ENCODE assay signal across 18 cellular contexts in the genomic region with DNA sequence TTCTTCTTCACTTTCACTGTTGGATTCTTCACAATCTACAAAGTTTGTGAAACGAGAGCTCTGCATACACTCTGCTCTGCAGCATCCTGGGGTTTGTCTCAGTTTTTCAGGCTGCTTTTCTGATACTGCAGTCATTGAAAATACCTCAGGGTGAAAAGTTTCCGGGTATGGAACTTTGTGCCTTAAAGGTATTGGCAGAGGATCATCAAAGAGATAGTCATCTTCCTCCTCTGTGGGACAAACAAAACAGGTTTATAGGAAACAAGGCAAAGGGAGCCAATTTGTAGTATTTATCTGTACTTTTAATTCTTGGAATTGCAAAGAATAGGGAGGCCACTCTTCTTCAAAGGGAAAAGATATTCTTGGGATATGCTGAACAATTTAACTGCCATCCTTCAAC. TPM values are rescaled to one million over a fixed set of nuclear protein-coding genes. Genes with fewer than 3 reads are reported as not detected.
A peak's percentile ranks its signal among the peaks of the same experiment; 100 is the strongest.
DNase-seq lines count a peak whose midpoint lies in the region; ATAC-seq, FAIRE-seq and TF ChIP-seq lines count a peak whose summit lies in the region.
"Had no signal": no experiment of that assay in that cellular context is flagged by ENCODE, and none has a peak within 500 bp of the region (broad histone marks: within the 10 kb centered on the region; RNA-seq: fewer than 3 reads in every experiment).

No MANE protein-coding gene starts in this region.

- peaks cover 4% of the 10 kb centered on the region for H3K9me3 Mint-ChIP-seq in activated CD4-positive, alpha-beta T cell treated with anti-CD3 and anti-CD28 coated beads, Interleukin-2, amount 10 ng/mL, durations not matched to agents 7 days and 5 days
- peaks cover 0 to 3% (median 0%) of the 10 kb centered on the region in 8 donors for H3K9me3 Mint-ChIP-seq in CD4-positive, alpha-beta memory T cell
- H3K9me3 Mint-ChIP-seq in activated naive CD8-positive, alpha-beta T cell treated with anti-CD3 and anti-CD28 coated beads, Interleukin-2, amount 50 U/mL, for 24 hours, result peaks cover 10% of the 10 kb centered on the region
- H3K9me3 Mint-ChIP-seq: CD8-positive, alpha-beta memory T cell had no signal

- H3K36me3 ChIP-seq in CD4-positive, alpha-beta memory T cell (ENCODE audit: insufficient read depth, low read length), result peaks cover 34% of the 10 kb centered on the region
- peaks cover 19% of the 10 kb centered on the region for H3K36me3 ChIP-seq in WERI-Rb-1

- peaks cover 8% of the 10 kb centered on the region for H3K4me1 ChIP-seq in CD4-positive, alpha-beta memory T cell (ENCODE audit: insufficient read depth, low read length)
- H3K4me1 ChIP-seq: BLaER1 had no signal

- no peak overlapping the region for H3K4me3 ChIP-seq in CD4-positive, alpha-beta memory T cell (ENCODE audit: low read length in 2 of 2)
- H3K4me3 ChIP-seq in WERI-Rb-1 (ENCODE audit: low read depth, low read length), result no peak overlapping the region
- H3K4me3 ChIP-seq: BLaER1 had no signal

- POLR2A ChIA-PET in activated CD4-positive, alpha-beta T cell treated with anti-CD3 and anti-CD28 coated beads, Interleukin-2, amount 10 ng/mL, durations not matched to agents 7 days and 5 days (lab: Charles Lee), result interaction anchor here (0.8 kb wide), 1 partner anchor 1282 kb away, joined by 3 read pairs; no protein-coding TSS in a partner anchor
- POLR2A ChIA-PET in CD4-positive, alpha-beta memory T cell (lab: Charles Lee; ENCODE audit: partially characterized antibody), result no interaction called here

- ATAC-seq in activated naive CD8-positive, alpha-beta T cell treated with anti-CD3 and anti-CD28 coated beads, Interleukin-2, amount 50 U/mL, for 24 hours, result no peak

- TF ChIP-seq CTCF in 22Rv1 (IDR thresholded peaks at IDR 0.05) (no peak), WERI-Rb-1 (IDR thresholded peaks at IDR 0.05; ENCODE audit: low read depth, low read length) (no peak)

- no peak for DNase-seq in activated CD4-positive, alpha-beta T cell treated with anti-CD3 and anti-CD28 coated beads, Interleukin-2, amount 10 ng/mL, durations not matched to agents 7 days and 5 days
- no peak for DNase-seq in activated CD4-positive, alpha-beta T cell treated with anti-CD3 and anti-CD28 coated beads, Interleukin-2, amount 50 U/mL, for 1 hour
- no peak for DNase-seq in CD4-positive, alpha-beta memory T cell
- DNase-seq in activated naive CD8-positive, alpha-beta T cell treated with anti-CD3 and anti-CD28 coated beads, Interleukin-2, amount 50 U/mL, for 24 hours, result no peak
- DNase-seq in stimulated activated naive CD4-positive, alpha-beta T cell (lab: John Stamatoyannopoulos, UW), result no peak
- no peak for DNase-seq in urothelium cell line (ENCODE audit: low spot score)
- DNase-seq in WERI-Rb-1, result no peak
- DNase-seq: AML-193; CD8-positive, alpha-beta memory T cell; COR-L47; H9; IMR-90 had no signal

- no peaks in the 10 kb centered on the region for H3K27me3 Mint-ChIP-seq in activated CD4-positive, alpha-beta T cell treated with anti-CD3 and anti-CD28 coated beads, Interleukin-2, amount 10 ng/mL, durations not matched to agents 7 days and 5 days
- no peaks in the 10 kb centered on the region for H3K27me3 Mint-ChIP-seq in CD4-positive, alpha-beta memory T cell
- H3K27me3 Mint-ChIP-seq in activated naive CD8-positive, alpha-beta T cell treated with anti-CD3 and anti-CD28 coated beads, Interleukin-2, amount 50 U/mL, for 24 hours, result no peaks in the 10 kb centered on the region
- H3K27me3 Mint-ChIP-seq: CD8-positive, alpha-beta memory T cell had no signal

- peaks cover 38% of the 10 kb centered on the region for H3K4me1 Mint-ChIP-seq in activated CD4-positive, alpha-beta T cell treated with anti-CD3 and anti-CD28 coated beads, Interleukin-2, amount 10 ng/mL, durations not matched to agents 7 days and 5 days
- peaks cover 7 to 29% (median 9%) of the 10 kb centered on the region in 4 donors for H3K4me1 Mint-ChIP-seq in CD4-positive, alpha-beta memory T cell
- H3K4me1 Mint-ChIP-seq in activated naive CD8-positive, alpha-beta T cell treated with anti-CD3 and anti-CD28 coated beads, Interleukin-2, amount 50 U/mL, for 24 hours, result peaks cover 7% of the 10 kb centered on the region

- intact Hi-C loops in CD4-positive, alpha-beta memory T cell (cut with micrococcal nuclease), result no loop called here

- peak overlapping the region; percentile 13 for H3K27ac Mint-ChIP-seq in activated CD4-positive, alpha-beta T cell treated with anti-CD3 and anti-CD28 coated beads, Interleukin-2, amount 10 ng/mL, durations not matched to agents 7 days and 5 days
- peak overlapping the region in 4 of 7 donors; percentile 6 to 65 (median 20) for H3K27ac Mint-ChIP-seq in CD4-positive, alpha-beta memory T cell
- peak overlapping the region; percentile 24 for H3K27ac Mint-ChIP-seq in activated naive CD8-positive, alpha-beta T cell treated with anti-CD3 and anti-CD28 coated beads, Interleukin-2, amount 50 U/mL, for 24 hours
- H3K27ac Mint-ChIP-seq: H9 had no signal

- CTCF ChIA-PET in activated CD4-positive, alpha-beta T cell treated with anti-CD3 and anti-CD28 coated beads, Interleukin-2, amount 10 ng/mL, durations not matched to agents 7 days and 5 days (lab: Charles Lee), result interaction anchor here (1.3 kb wide), 1 partner anchor 19 kb away, joined by 4 read pairs; no protein-coding TSS in a partner anchor
- CTCF ChIA-PET in CD4-positive, alpha-beta memory T cell (lab: Charles Lee; ENCODE audit: partially characterized antibody), result interaction anchor here (0.9 kb wide), 1 partner anchor 36 kb away, joined by 3 read pairs; no protein-coding TSS in a partner anchor

- H3K36me3 Mint-ChIP-seq in activated CD4-positive, alpha-beta T cell treated with anti-CD3 and anti-CD28 coated beads, Interleukin-2, amount 10 ng/mL, durations not matched to agents 7 days and 5 days (ENCODE audit: low read depth), result peaks cover 87% of the 10 kb centered on the region
- H3K36me3 Mint-ChIP-seq in CD4-positive, alpha-beta memory T cell, result peaks cover 58 to 64% of the 10 kb centered on the region in 2 donors
- H3K36me3 Mint-ChIP-seq in activated naive CD8-positive, alpha-beta T cell treated with anti-CD3 and anti-CD28 coated beads, Interleukin-2, amount 50 U/mL, for 24 hours (ENCODE audit: low read depth), result peaks cover 87% of the 10 kb centered on the region

- H3K4me3 Mint-ChIP-seq in activated CD4-positive, alpha-beta T cell treated with anti-CD3 and anti-CD28 coated beads, Interleukin-2, amount 10 ng/mL, durations not matched to agents 7 days and 5 days, result no peak overlapping the region
- no peak overlapping the region for H3K4me3 Mint-ChIP-seq in CD4-positive, alpha-beta memory T cell
- no peak overlapping the region for H3K4me3 Mint-ChIP-seq in activated naive CD8-positive, alpha-beta T cell treated with anti-CD3 and anti-CD28 coated beads, Interleukin-2, amount 50 U/mL, for 24 hours
- H3K4me3 Mint-ChIP-seq: CD8-positive, alpha-beta memory T cell; H9 had no signal

- H3K9me3 ChIP-seq in CD4-positive, alpha-beta memory T cell (ENCODE audit: control insufficient read depth in 1 of 2, low read length in 2 of 2), result no peaks in the 10 kb centered on the region
- no peaks in the 10 kb centered on the region for H3K9me3 ChIP-seq in WERI-Rb-1 (ENCODE audit: severe bottlenecking)

- no peaks in the 10 kb centered on the region for H3K27me3 ChIP-seq in CD4-positive, alpha-beta memory T cell (ENCODE audit: insufficient read depth, low read length)
- H3K27me3 ChIP-seq in WERI-Rb-1 (ENCODE audit: insufficient read depth, low read depth, severe bottlenecking), result no peaks in the 10 kb centered on the region
- H3K27me3 ChIP-seq: BLaER1 had no signal

- H3K27ac ChIP-seq in 22Rv1 (peak overlapping the region; percentile 39), WERI-Rb-1 (no peak overlapping the region)
- H3K27ac ChIP-seq in CD4-positive, alpha-beta memory T cell (ENCODE audit: low read depth, low read length), result no peak overlapping the region
- H3K27ac ChIP-seq: BLaER1 had no signal

- FAIRE-seq in urothelium cell line (lab: Jason Lieb, UNC), result no peak
- FAIRE-seq: D721Med, G401.6, H1, HTR-8/SVneo had no signal

RNA-seq across cellular contexts. Expression of a gene that starts 30.4 kb away (rescaled TPM):
- total RNA-seq in activated CD4-positive, alpha-beta T cell treated with anti-CD3 and anti-CD28 coated beads, Interleukin-2, amount 10 ng/mL, durations not matched to agents 7 days and 5 days, result 10 to 100 TPM; 30.9 to 36.6 TPM
- 1 to 10 TPM; 5.0 to 5.7 TPM for total RNA-seq in CD4-positive, alpha-beta memory T cell
- 1 to 10 TPM; 4.4 to 6.1 TPM for polyA plus RNA-seq in CD4-positive, alpha-beta memory T cell

RNA-seq across cellular contexts. Expression of a gene that starts 44.8 kb away (rescaled TPM):
- 10 to 100 TPM; 60.4 to 66.2 TPM for total RNA-seq in activated CD4-positive, alpha-beta T cell treated with anti-CD3 and anti-CD28 coated beads, Interleukin-2, amount 10 ng/mL, durations not matched to agents 7 days and 5 days
- 10 to 100 TPM; 31.2 to 34.9 TPM for total RNA-seq in CD4-positive, alpha-beta memory T cell
- polyA plus RNA-seq in CD4-positive, alpha-beta memory T cell, result 10 to 100 TPM; 12.3 to 24.5 TPM

RNA-seq across cellular contexts. Expression of a gene that starts 50.1 kb away (rescaled TPM):
- under 1 TPM; 0.71 to 0.82 TPM for total RNA-seq in activated CD4-positive, alpha-beta T cell treated with anti-CD3 and anti-CD28 coated beads, Interleukin-2, amount 10 ng/mL, durations not matched to agents 7 days and 5 days
- total RNA-seq in CD4-positive, alpha-beta memory T cell, result not detected
- under 1 TPM; 0.62 to 0.99 TPM for polyA plus RNA-seq in CD4-positive, alpha-beta memory T cell
- total RNA-seq: H1, IMR-90 had no signal
- polyA plus RNA-seq: H1, IMR-90 had no signal

Comparison
In these comparisons a context has a peak if more than half of its experiments do, and no peak if none do; other contexts are left out.
1. RNA of a gene that starts 30.4 kb away (total RNA-seq): 30.9 to 36.6 TPM in activated CD4-positive, alpha-beta T cell treated with anti-CD3 and anti-CD28 coated beads, Interleukin-2, amount 10 ng/mL, durations not matched to agents 7 days and 5 days; 5.0 to 5.7 TPM in CD4-positive, alpha-beta memory T cell; every median in the first group is over 4 times any median in the second.
2. Peak in every context shown above with its lines, with median percentiles within 50 percentile points of each other: H3K27ac Mint-ChIP-seq.